16 cellular contexts compared by ENCODE assay signal in genomic region chrX:21153503-21153902, GRCh38.
DNase-seq lines count a peak whose midpoint lies in the region; ATAC-seq and TF ChIP-seq lines count a peak whose summit lies in the region.
"Had no signal": no experiment of that assay in that cellular context is flagged by ENCODE, and none has a peak within 500 bp of the region (broad histone marks: within the 10 kb centered on the region; RNA-seq: fewer than 3 reads in every experiment).

No MANE protein-coding gene starts in this region.

- no peaks in the 10 kb centered on the region for H3K4me1 ChIP-seq in mammary epithelial cell (ENCODE audit: insufficient read depth, low read length)
- H3K4me1 ChIP-seq: Peyer's patch had no signal

- no peaks in the 10 kb centered on the region for H3K36me3 Mint-ChIP-seq in MCF 10A (ENCODE audit: insufficient read depth, unreplicated experiment)
- H3K36me3 Mint-ChIP-seq in activated T-cell treated with anti-CD3 and anti-CD28 coated beads, Interleukin-2, amount 50 U/mL, for 72 hours (ENCODE audit: insufficient read depth in 2 of 2) = no peaks in the 10 kb centered on the region
- H3K36me3 Mint-ChIP-seq in activated T-cell treated with anti-CD3 and anti-CD28 coated beads, Interleukin-2, amount 50 U/mL, for 4 hours (ENCODE audit: insufficient read depth) = no peaks in the 10 kb centered on the region
- H3K36me3 Mint-ChIP-seq: activated CD4-positive, alpha-beta memory T cell treated with anti-CD3 and anti-CD28 coated beads for 36 hours; naive thymus-derived CD4-positive, alpha-beta T cell had no signal

- no peak overlapping the region for H2AFZ ChIP-seq in mammary epithelial cell (ENCODE audit: low read depth, low read length)

- TF ChIP-seq CTCF in MCF 10A (IDR thresholded peaks at IDR 0.05; ENCODE audit: unreplicated experiment) = no peak
- TF ChIP-seq CTCF in mammary epithelial cell (conservative IDR thresholded peaks at IDR 0.05 in 1 of 2, IDR thresholded peaks at IDR 0.05 in 1 of 2; ENCODE audit: extremely low read depth in 1 of 2, insufficient read depth in 1 of 2, low read depth in 1 of 2, low read length in 2 of 2) = no peak
- no peak for TF ChIP-seq CTCF in fibroblast of villous mesenchyme (IDR thresholded peaks at IDR 0.05; ENCODE audit: insufficient read depth, low read depth, low read length)

- 38% methylated on average over 2 of the region's 2 CpGs for WGBS in mammary epithelial cell (ENCODE audit: low coverage, missing lambda C conversion rate)

- no peak overlapping the region for H3K4me2 ChIP-seq in mammary epithelial cell (ENCODE audit: insufficient read depth, low read depth, low read length)

- no peaks in the 10 kb centered on the region for H3K79me2 ChIP-seq in mammary epithelial cell (ENCODE audit: insufficient read depth, low read length)

- in situ Hi-C loops in mammary epithelial cell (cut with MboI; ENCODE audit: low sequenced_read_pairs in 2 of 2) = no loop called here

- dilution Hi-C loops in mammary epithelial cell (cut with HindIII; ENCODE audit: low sequenced_read_pairs) = no loop called here

- H3K27me3 Mint-ChIP-seq in MCF 10A (ENCODE audit: insufficient read depth, unreplicated experiment) = no peaks in the 10 kb centered on the region
- peaks cover 6% of the 10 kb centered on the region for H3K27me3 Mint-ChIP-seq in activated T-cell treated with anti-CD3 and anti-CD28 coated beads, Interleukin-2, amount 50 U/mL, for 72 hours (ENCODE audit: low read depth)
- no peaks in the 10 kb centered on the region for H3K27me3 Mint-ChIP-seq in activated T-cell treated with anti-CD3 and anti-CD28 coated beads, Interleukin-2, amount 50 U/mL, for 4 hours (ENCODE audit: low read depth)
- H3K27me3 Mint-ChIP-seq: activated CD4-positive, alpha-beta memory T cell treated with anti-CD3 and anti-CD28 coated beads for 36 hours had no signal

- H3K4me3 ChIP-seq in mammary epithelial cell (replicated peaks in 1 of 3; ENCODE audit: insufficient read depth in 1 of 3, low read depth in 2 of 3, low read length in 3 of 3) = no peak overlapping the region
- no peak overlapping the region for H3K4me3 ChIP-seq in fibroblast of villous mesenchyme (ENCODE audit: low read depth, low read length)
- H3K4me3 ChIP-seq: GM12878, Peyer's patch, thoracic aorta had no signal

- no peak overlapping the region for H3K4me3 Mint-ChIP-seq in MCF 10A (ENCODE audit: unreplicated experiment)
- H3K4me3 Mint-ChIP-seq in activated T-cell treated with anti-CD3 and anti-CD28 coated beads, Interleukin-2, amount 50 U/mL, for 72 hours = no peak overlapping the region
- no peak overlapping the region for H3K4me3 Mint-ChIP-seq in activated T-cell treated with anti-CD3 and anti-CD28 coated beads, Interleukin-2, amount 50 U/mL, for 4 hours
- H3K4me3 Mint-ChIP-seq: activated CD4-positive, alpha-beta memory T cell treated with anti-CD3 and anti-CD28 coated beads for 36 hours; naive thymus-derived CD4-positive, alpha-beta T cell had no signal

- H4K20me1 ChIP-seq in mammary epithelial cell (ENCODE audit: insufficient read depth, low read length) = no peaks in the 10 kb centered on the region

- BruUV-seq in MCF 10A (replicated peaks; lab: Mats Ljungman, UMichigan) (no TSS peak), mammary epithelial cell (replicated peaks; lab: Mats Ljungman, UMichigan) (no TSS peak)

- POLR2A ChIA-PET in MCF 10A (lab: Yijun Ruan, JAX) = no interaction called here

- no peaks in the 10 kb centered on the region for H3K4me1 Mint-ChIP-seq in MCF 10A (ENCODE audit: insufficient read depth, unreplicated experiment)
- no peaks in the 10 kb centered on the region for H3K4me1 Mint-ChIP-seq in activated T-cell treated with anti-CD3 and anti-CD28 coated beads, Interleukin-2, amount 50 U/mL, for 72 hours (ENCODE audit: low read depth)
- no peaks in the 10 kb centered on the region for H3K4me1 Mint-ChIP-seq in activated T-cell treated with anti-CD3 and anti-CD28 coated beads, Interleukin-2, amount 50 U/mL, for 4 hours (ENCODE audit: low read depth)
- H3K4me1 Mint-ChIP-seq: naive thymus-derived CD4-positive, alpha-beta T cell had no signal

- H3K9me3 ChIP-seq in mammary epithelial cell (replicated peaks; ENCODE audit: insufficient read depth, low read length) = no peaks in the 10 kb centered on the region
- H3K9me3 ChIP-seq: Peyer's patch, thoracic aorta had no signal

- ATAC-seq in GM19023 (IDR thresholded peaks at IDR 0.05; ENCODE audit: unreplicated experiment) = no peak
- ATAC-seq in activated T-cell treated with anti-CD3 and anti-CD28 coated beads, Interleukin-2, amount 50 U/mL, for 72 hours (replicated peaks in 1 of 2) = no peak
- ATAC-seq in activated T-cell treated with anti-CD3 and anti-CD28 coated beads, Interleukin-2, amount 50 U/mL, for 4 hours = no peak
- ATAC-seq: GM12878; naive thymus-derived CD4-positive, alpha-beta T cell had no signal

- no peak overlapping the region for H3K9ac ChIP-seq in mammary epithelial cell (ENCODE audit: insufficient read depth, low read length)

- H3K27ac ChIP-seq in mammary epithelial cell (ENCODE audit: insufficient read depth, low read depth, low read length) = no peak overlapping the region
- H3K27ac ChIP-seq: Peyer's patch, thoracic aorta had no signal

- intact Hi-C loops in MCF 10A (cut with micrococcal nuclease) (no loop called here), mammary epithelial cell (cut with micrococcal nuclease) (no loop called here)

- H3K9me3 Mint-ChIP-seq in MCF 10A (ENCODE audit: unreplicated experiment) = peaks cover 14% of the 10 kb centered on the region
- H3K9me3 Mint-ChIP-seq in activated T-cell treated with anti-CD3 and anti-CD28 coated beads, Interleukin-2, amount 50 U/mL, for 72 hours = no peaks in the 10 kb centered on the region
- H3K9me3 Mint-ChIP-seq in activated T-cell treated with anti-CD3 and anti-CD28 coated beads, Interleukin-2, amount 50 U/mL, for 4 hours = no peaks in the 10 kb centered on the region
- H3K9me3 Mint-ChIP-seq: activated CD4-positive, alpha-beta memory T cell treated with anti-CD3 and anti-CD28 coated beads for 36 hours had no signal

- H3K27ac Mint-ChIP-seq in MCF 10A (ENCODE audit: low read depth, unreplicated experiment) = no peak overlapping the region
- H3K27ac Mint-ChIP-seq in activated T-cell treated with anti-CD3 and anti-CD28 coated beads, Interleukin-2, amount 50 U/mL, for 72 hours = no peak overlapping the region
- H3K27ac Mint-ChIP-seq: activated CD4-positive, alpha-beta memory T cell treated with anti-CD3 and anti-CD28 coated beads for 36 hours; naive thymus-derived CD4-positive, alpha-beta T cell had no signal

- DNase-seq in MCF 10A (ENCODE audit: unreplicated experiment) (peak; percentile 6), mammary epithelial cell (no peak), fibroblast of villous mesenchyme (ENCODE audit: low read depth) (peak; percentile 51), myocyte (ENCODE audit: low read depth) (peak; percentile 75), NCI-H1092 treated with DMSO at 0.1 percent for 48 hours (lab: John Stamatoyannopoulos, UW) (no peak)
- no peak for DNase-seq in activated T-cell treated with anti-CD3 and anti-CD28 coated beads, Interleukin-2, amount 50 U/mL, for 72 hours
- no peak for DNase-seq in activated T-cell treated with anti-CD3 and anti-CD28 coated beads, Interleukin-2, amount 50 U/mL, for 4 hours
- DNase-seq: 8988T; activated CD4-positive, alpha-beta memory T cell treated with anti-CD3 and anti-CD28 coated beads for 36 hours; GOT3; naive thymus-derived CD4-positive, alpha-beta T cell; Peyer's patch; T-helper 2 cell had no signal

- CTCF ChIA-PET in MCF 10A (lab: Yijun Ruan, JAX) = interaction anchor here (0.6 kb wide), 1 partner anchor 283 kb away, joined by 3 read pairs; no protein-coding TSS in a partner anchor
- CTCF ChIA-PET in mammary epithelial cell (lab: Charles Lee; ENCODE audit: low non-redundant PET) = no interaction called here

- no peaks in the 10 kb centered on the region for H3K27me3 ChIP-seq in mammary epithelial cell (ENCODE audit: insufficient read depth, low read length)
- H3K27me3 ChIP-seq: Peyer's patch had no signal

- H3K36me3 ChIP-seq in mammary epithelial cell (ENCODE audit: insufficient read depth, low read length) = no peaks in the 10 kb centered on the region
- H3K36me3 ChIP-seq: Peyer's patch, thoracic aorta had no signal

Comparison
In these comparisons a context has a peak if more than half of its experiments do, and no peak if none do; other contexts are left out.
1. DNase-seq: peak in MCF 10A (single experiment), fibroblast of villous mesenchyme (single experiment) and myocyte (single experiment); none in mammary epithelial cell (single experiment), NCI-H1092 treated with DMSO at 0.1 percent for 48 hours (single experiment), activated T-cell treated with anti-CD3 and anti-CD28 coated beads, Interleukin-2, amount 50 U/mL, for 72 hours (0 of 2) and activated T-cell treated with anti-CD3 and anti-CD28 coated beads, Interleukin-2, amount 50 U/mL, for 4 hours (single experiment).